Comparison of ENCODE assay signal across 1 cellular context in the genomic region with DNA sequence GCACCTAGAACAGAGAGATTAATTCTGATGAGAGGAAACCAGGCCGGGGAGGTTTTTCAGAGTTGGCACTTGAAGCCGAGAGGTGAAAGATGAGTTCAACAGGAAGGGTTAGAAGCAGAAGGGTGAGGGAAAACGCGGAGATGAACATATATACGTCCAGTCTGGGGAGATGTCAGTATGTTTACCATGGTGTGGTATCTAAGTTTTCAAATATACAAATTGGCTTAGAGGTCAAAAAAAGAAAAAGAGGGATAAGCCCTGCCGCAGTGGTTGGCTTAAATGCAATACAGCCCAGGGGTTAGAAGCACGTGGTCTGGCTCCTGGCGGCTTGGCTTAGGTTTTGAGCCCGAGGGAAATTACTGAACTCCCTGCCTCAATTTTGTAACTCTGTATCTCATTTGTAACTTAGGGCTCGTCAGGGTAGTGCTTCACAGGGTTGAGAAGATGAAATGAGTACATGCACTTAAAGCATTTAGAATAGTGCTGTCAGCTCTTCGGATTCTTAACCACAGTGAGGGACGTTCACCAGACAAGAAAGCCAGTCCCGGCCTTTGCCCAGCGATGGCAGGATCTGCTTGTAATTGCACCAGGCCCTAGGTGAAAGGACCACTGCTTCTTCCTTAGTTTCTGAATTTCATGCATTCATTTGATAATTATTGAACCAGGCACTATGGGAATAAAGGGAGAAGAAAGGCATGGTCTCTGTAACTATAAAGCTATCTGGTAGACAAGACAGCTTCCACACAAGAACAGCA.
A peak's percentile ranks its signal among the peaks of the same experiment; 100 is the strongest.
TF ChIP-seq lines count a peak whose summit lies in the region.

No MANE protein-coding gene starts in this region.

TF ChIP-seq in H1, 55 proteins besides CTCF, POLR2A, EP300 and RAD21 (continued from another document):
- TF ChIP-seq, protein P1, sequence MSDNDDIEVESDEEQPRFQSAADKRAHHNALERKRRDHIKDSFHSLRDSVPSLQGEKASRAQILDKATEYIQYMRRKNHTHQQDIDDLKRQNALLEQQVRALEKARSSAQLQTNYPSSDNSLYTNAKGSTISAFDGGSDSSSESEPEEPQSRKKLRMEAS (IDR thresholded peaks at IDR 0.05), result peak; percentile 58; the same call in 1 of the 2 replicates
- TF ChIP-seq BRCA1 (IDR thresholded peaks at IDR 0.05; ENCODE audit: low read depth, low read length) (no peak), MAFK (IDR thresholded peaks at IDR 0.05; ENCODE audit: low read depth, low read length) (no peak), PHF8 (conservative IDR thresholded peaks at IDR 0.05; ENCODE audit: low read depth, low read length) (no peak), JUN (IDR thresholded peaks at IDR 0.05; ENCODE audit: low read depth, low read length) (no peak), TAF1 (IDR thresholded peaks at IDR 0.05; ENCODE audit: low read depth, low read length) (no peak), CBX8 (IDR thresholded peaks at IDR 0.05; ENCODE audit: borderline replicate concordance, low read depth, low read length) (no peak), SIX5 (IDR thresholded peaks at IDR 0.05; ENCODE audit: low read depth, low read length) (no peak)
